18 cellular contexts compared by ENCODE assay signal in the genomic region with DNA sequence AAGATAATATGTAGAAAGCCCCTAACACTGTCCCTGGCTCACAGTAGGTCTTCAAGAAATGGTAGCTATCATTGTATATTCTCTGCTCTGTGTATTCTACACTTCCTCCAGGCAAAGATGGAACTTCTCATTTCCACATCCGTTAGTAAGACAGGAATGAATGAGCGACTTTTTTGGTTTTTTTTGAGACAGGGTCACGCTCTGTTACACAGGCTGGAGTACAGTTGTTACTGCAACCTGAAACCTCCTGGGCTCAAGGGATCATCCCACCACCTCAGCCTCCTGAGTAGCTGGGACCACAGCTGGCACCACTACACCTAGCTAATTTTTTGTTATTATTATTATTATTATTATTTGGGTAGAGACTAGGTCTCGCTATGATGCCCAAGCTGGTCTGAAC.
"Had no signal": no experiment of that assay in that cellular context is flagged by ENCODE, and none has a peak within 500 bp of the region (broad histone marks: within the 10 kb centered on the region; RNA-seq: fewer than 3 reads in every experiment).

No MANE protein-coding gene starts in this region.

- DNase-seq: activated CD4-positive, alpha-beta T cell treated with anti-CD3 and anti-CD28 coated beads for 4 hours; activated CD8-positive, alpha-beta memory T cell treated with anti-CD3 and anti-CD28 coated beads, Interleukin-2, amount 50 U/mL, for 4 hours; activated CD8-positive, alpha-beta T cell treated with anti-CD3 and anti-CD28 coated beads for 36 hours; activated naive CD8-positive, alpha-beta T cell treated with anti-CD3 and anti-CD28 coated beads, Interleukin-2, amount 10 ng/mL, durations not matched to agents 7 days and 5 days; anterior cingulate cortex; esophagus squamous epithelium; foreskin fibroblast; head of caudate nucleus; left colon; natural killer cell; psoas muscle; spleen; stimulated activated CD4-positive, alpha-beta T cell treated with anti-CD3 and anti-CD28 coated beads, Interleukin-1b, Interleukin-23, amount 100 ng/mL, for 48 hours; tibial artery had no signal

- H3K27ac ChIP-seq: breast epithelium, esophagus squamous epithelium, psoas muscle, tibial artery, vagina had no signal

- H3K27me3 ChIP-seq: breast epithelium, esophagus squamous epithelium, vagina had no signal

- ATAC-seq: activated CD8-positive, alpha-beta T cell treated with anti-CD3 and anti-CD28 coated beads for 36 hours; left colon; natural killer cell; psoas muscle; sciatic nerve; stimulated activated memory B cell treated with anti-CD40 and anti-IgM and Interleukin-4, amounts not matched to agents 10 μg/mL and 1 μg/mL and 100 μg/mL, for 72 hours had no signal

- H3K9me3 ChIP-seq: breast epithelium, esophagus squamous epithelium, psoas muscle, spleen, tibial artery, vagina had no signal

- H3K36me3 ChIP-seq: breast epithelium, esophagus squamous epithelium, spleen, tibial artery, vagina had no signal

- H3K4me3 ChIP-seq: breast epithelium, esophagus squamous epithelium, psoas muscle, spleen, tibial artery, vagina had no signal
